ENCODE assay signal across 22 cellular contexts in genomic region chr4:168164915-168165548, GRCh38.
"Had no signal": no experiment of that assay in that cellular context is flagged by ENCODE, and none has a peak within 500 bp of the region (broad histone marks: within the 10 kb centered on the region; RNA-seq: fewer than 3 reads in every experiment).

No MANE protein-coding gene starts in this region.

- H3K4me1 Mint-ChIP-seq: activated naive CD4-positive, alpha-beta T cell treated with anti-CD3 and anti-CD28 coated beads, Interleukin-2, amount 10 ng/mL, durations not matched to agents 7 days and 5 days had no signal

- FAIRE-seq: bronchial epithelial cell, endothelial cell of umbilical vein, urothelium cell line had no signal

- H3K27me3 Mint-ChIP-seq: activated naive CD4-positive, alpha-beta T cell treated with anti-CD3 and anti-CD28 coated beads, Interleukin-2, amount 10 ng/mL, durations not matched to agents 7 days and 5 days had no signal

- H3K4me1 ChIP-seq: esophagus muscularis mucosa, gastroesophageal sphincter, tibial nerve had no signal

- H3K36me3 ChIP-seq: esophagus muscularis mucosa, gastroesophageal sphincter, heart left ventricle, neutrophil, tibial nerve had no signal

- H3K27ac Mint-ChIP-seq: activated CD4-positive, alpha-beta T cell treated with anti-CD3 and anti-CD28 coated beads, Interleukin-2, amount 10 ng/mL, durations not matched to agents 7 days and 5 days; activated naive CD4-positive, alpha-beta T cell treated with anti-CD3 and anti-CD28 coated beads, Interleukin-2, amount 10 ng/mL, durations not matched to agents 7 days and 5 days; natural killer cell treated with Interleukin-12 subunit alpha and Interleukin-12 subunit beta and Interleukin-15 and Interleukin-18, amount 100 ng/mL, for 72 hours had no signal

- H3K9me3 ChIP-seq: neutrophil had no signal

- H3K4me3 ChIP-seq: esophagus muscularis mucosa, gastroesophageal sphincter, heart left ventricle, lung, tibial nerve had no signal

- H3K27me3 ChIP-seq: esophagus muscularis mucosa, gastroesophageal sphincter, heart left ventricle, neutrophil, tibial nerve had no signal

- H3K27ac ChIP-seq: esophagus muscularis mucosa, gastroesophageal sphincter, heart left ventricle, neutrophil, tibial nerve had no signal

- ATAC-seq: activated CD4-positive, CD25-positive, alpha-beta regulatory T cell treated with anti-CD3 and anti-CD28 coated beads, Interleukin-2, amount 50 U/mL, for 24 hours; activated T-cell treated with anti-CD3 and anti-CD28 coated beads, Interleukin-2, amount 50 U/mL, for 4 hours; gastroesophageal sphincter; heart left ventricle; natural killer cell treated with Interleukin-12 subunit alpha and Interleukin-12 subunit beta and Interleukin-15 and Interleukin-18, amount 100 ng/mL, for 72 hours had no signal

- H3K4me3 Mint-ChIP-seq: activated CD4-positive, alpha-beta T cell treated with anti-CD3 and anti-CD28 coated beads, Interleukin-2, amount 10 ng/mL, durations not matched to agents 7 days and 5 days; activated naive CD4-positive, alpha-beta T cell treated with anti-CD3 and anti-CD28 coated beads, Interleukin-2, amount 10 ng/mL, durations not matched to agents 7 days and 5 days; activated T-cell treated with anti-CD3 and anti-CD28 coated beads, Interleukin-2, amount 50 U/mL, for 4 hours; natural killer cell treated with Interleukin-12 subunit alpha and Interleukin-12 subunit beta and Interleukin-15 and Interleukin-18, amount 100 ng/mL, for 72 hours had no signal

- H3K36me3 Mint-ChIP-seq: activated naive CD4-positive, alpha-beta T cell treated with anti-CD3 and anti-CD28 coated beads, Interleukin-2, amount 10 ng/mL, durations not matched to agents 7 days and 5 days had no signal

- DNase-seq: activated CD4-positive, alpha-beta T cell treated with anti-CD3 and anti-CD28 coated beads, Interleukin-2, amount 10 ng/mL, durations not matched to agents 7 days and 5 days; activated CD8-positive, alpha-beta memory T cell treated with anti-CD3 and anti-CD28 coated beads, Interleukin-2, amount 50 U/mL, for 4 hours; activated naive CD4-positive, alpha-beta T cell treated with anti-CD3 and anti-CD28 coated beads, Interleukin-2, amount 10 ng/mL, durations not matched to agents 7 days and 5 days; activated T-cell treated with anti-CD3 and anti-CD28 coated beads, Interleukin-2, amount 50 U/mL, for 4 hours; effector CD8-positive, alpha-beta T cell; heart left ventricle; posterior cingulate gyrus; stimulated activated CD4-positive, alpha-beta T cell treated with anti-CD3 and anti-CD28 coated beads, Interleukin-12 subunit alpha, Interleukin-12 subunit beta, amount 100 ng/mL, for 4 hours; stimulated activated CD4-positive, alpha-beta T cell treated with anti-CD3 and anti-CD28 coated beads, Interleukin-1b, Interleukin-23, amount 100 ng/mL, for 48 hours; stimulated activated CD8-positive, alpha-beta memory T cell treated with anti-CD3 and anti-CD28 coated beads, Interleukin-4, amount 100 ng/mL, for 48 hours; stimulated activated naive CD4-positive, alpha-beta T cell; T1000 had no signal
